8 cellular contexts compared by ENCODE assay signal in the genomic region with DNA sequence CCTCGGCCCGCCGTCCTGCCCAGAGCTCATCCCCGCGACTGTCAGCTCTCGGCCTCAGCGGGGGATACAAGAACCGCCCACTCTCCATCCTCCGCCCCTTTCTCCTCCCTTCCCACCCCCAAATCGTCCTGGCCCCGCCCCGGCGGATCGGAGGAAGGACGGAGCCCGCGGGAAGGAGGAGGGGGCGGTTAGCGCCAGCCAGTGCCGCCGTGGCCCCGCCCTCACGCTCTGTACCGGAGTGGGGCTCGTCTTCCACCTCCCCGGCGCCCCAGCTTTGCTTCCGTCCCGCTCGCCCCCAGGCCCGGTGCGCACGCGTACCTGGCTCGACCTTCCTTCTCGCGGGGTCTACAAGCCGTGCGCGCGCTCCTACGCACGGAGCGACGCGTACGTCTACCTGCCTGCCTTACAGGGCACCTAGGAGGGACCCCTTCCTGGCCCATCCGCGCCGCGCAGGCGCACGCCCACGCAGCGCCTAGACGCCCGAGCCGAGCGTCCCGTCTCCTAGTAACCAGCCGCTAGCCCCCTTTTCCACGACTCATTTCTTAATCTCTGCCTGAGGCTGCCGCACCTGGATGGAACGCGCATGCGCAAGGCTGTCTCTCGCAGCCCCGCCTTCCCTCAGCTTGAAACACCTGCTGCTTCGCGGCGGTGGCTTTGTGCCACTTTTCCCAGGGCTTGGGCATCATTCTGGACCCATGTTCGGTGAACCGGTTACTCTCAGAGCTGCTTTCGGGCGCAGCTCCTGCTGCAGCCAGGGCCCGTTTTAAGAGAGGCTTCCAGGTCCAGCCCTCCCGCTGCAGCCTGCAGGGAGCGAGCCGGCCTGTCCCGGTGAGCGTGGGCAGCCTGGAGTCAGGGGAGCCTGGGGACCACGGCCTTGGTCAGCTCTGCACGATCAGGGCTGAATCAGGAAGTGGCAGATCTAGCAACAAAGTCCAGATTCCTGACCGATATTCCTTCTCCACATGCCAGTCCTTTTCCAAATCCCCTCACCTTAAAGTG. TPM values are rescaled to one million over a fixed set of nuclear protein-coding genes. Genes with fewer than 3 reads are reported as not detected.
A peak's percentile ranks its signal among the peaks of the same experiment; 100 is the strongest.
DNase-seq lines count a peak whose midpoint lies in the region; ATAC-seq and TF ChIP-seq lines count a peak whose summit lies in the region.

A gene with protein sequence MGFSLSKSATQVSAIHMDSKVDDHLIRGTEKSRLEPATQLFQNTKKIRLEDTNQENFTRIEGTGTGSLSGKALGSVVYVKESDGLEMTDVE (plus strand): TSS at position 598 of the 999 bp plus-strand sequence. CDS start 8,852 bp downstream, outside the sequence.

- H3K79me2 ChIP-seq in hepatocyte: peaks cover 14% of the 10 kb centered on the region

- H3K27me3 ChIP-seq in hepatocyte (no peaks in the 10 kb centered on the region), rectal smooth muscle tissue (ENCODE audit: control insufficient read depth, insufficient read depth, low read length) (no peaks in the 10 kb centered on the region), aorta (ENCODE audit: control insufficient read depth in 1 of 2, insufficient read depth in 2 of 2, low read length in 1 of 2) (no peaks in the 10 kb centered on the region)

- H3K4me1 ChIP-seq in hepatocyte (ENCODE audit: insufficient read depth) (no peaks in the 10 kb centered on the region), rectal smooth muscle tissue (ENCODE audit: control insufficient read depth, insufficient read depth, low read length) (no peaks in the 10 kb centered on the region), aorta (ENCODE audit: control insufficient read depth in 1 of 2, insufficient read depth in 2 of 2, low read length in 2 of 2) (peaks cover 0 to 1% of the 10 kb centered on the region in 2 donors)

- peak; percentile 97 for DNase-seq in NCI-H2029 (lab: John Stamatoyannopoulos, UW)
- DNase-seq in T-helper 22 cell (ENCODE audit: low read depth): peak; percentile 96
- peak; percentile 59 for DNase-seq in astrocyte of the cerebellum (ENCODE audit: low read depth)
- peak; percentile 98 for DNase-seq in hepatocyte (ENCODE audit: low spot score)
- DNase-seq in aorta: peak; percentile 95 to 97

- H4K20me1 ChIP-seq in hepatocyte (ENCODE audit: insufficient read depth, poor library complexity, severe bottlenecking): no peaks in the 10 kb centered on the region

- TF ChIP-seq CTCF in astrocyte of the cerebellum (IDR thresholded peaks at IDR 0.05; ENCODE audit: low read depth, low read length, missing control alignments) (no peak), hepatocyte (IDR thresholded peaks at IDR 0.05; ENCODE audit: poor library complexity) (no peak)

- peak within 1 kb of the TSS; percentile 80 for H3K4me3 ChIP-seq in astrocyte of the cerebellum (ENCODE audit: low read depth, low read length)
- peak within 1 kb of the TSS; percentile 59 for H3K4me3 ChIP-seq in hepatocyte
- H3K4me3 ChIP-seq in rectal smooth muscle tissue (ENCODE audit: low read length): peak within 1 kb of the TSS; percentile 99
- peak within 1 kb of the TSS; percentile 33 to 52 for H3K4me3 ChIP-seq in aorta (ENCODE audit: low read length in 2 of 2)

- ATAC-seq in GM18517 (IDR thresholded peaks at IDR 0.05; ENCODE audit: unreplicated experiment): peak; percentile 79
- ATAC-seq in HG03025 (IDR thresholded peaks at IDR 0.05; ENCODE audit: low FRiP score, unreplicated experiment): peak; percentile 93
- ATAC-seq in aorta (ENCODE audit: low FRiP score): peak; percentile 97

- peak within 1 kb of the TSS; percentile 86 for H3K4me2 ChIP-seq in hepatocyte

- intact Hi-C loops in aorta (cut with DNase I): no loop called here

- in situ Hi-C loops in astrocyte of the cerebellum (cut with HindIII; ENCODE audit: low sequenced_read_pairs): no loop called here

- no peaks in the 10 kb centered on the region for H3K9me2 ChIP-seq in hepatocyte (replicated peaks; ENCODE audit: insufficient read depth)

- H3K36me3 ChIP-seq in hepatocyte (replicated peaks; ENCODE audit: insufficient read depth, low read depth) (no peaks in the 10 kb centered on the region), rectal smooth muscle tissue (ENCODE audit: control insufficient read depth, insufficient read depth, low read length) (no peaks in the 10 kb centered on the region), aorta (ENCODE audit: control insufficient read depth in 1 of 2, insufficient read depth in 2 of 2, low read length in 1 of 2) (no peaks in the 10 kb centered on the region)

- H3K27ac ChIP-seq in hepatocyte: peak within 1 kb of the TSS; percentile 86
- H3K27ac ChIP-seq in rectal smooth muscle tissue (ENCODE audit: low read depth, low read length): peak within 1 kb of the TSS; percentile 60
- H3K27ac ChIP-seq in aorta (ENCODE audit: low read depth in 1 of 2, low read length in 2 of 2): peak within 1 kb of the TSS in 1 of 2 donors; percentile 55

- WGBS in hepatocyte (ENCODE audit: low lambda C conversion rate, missing lambda C conversion rate): under 1% methylated on average over 59 of the region's 84 CpGs
- WGBS in aorta, 2 donors: 0 to 1% methylated on average over 64 to 84 of the region's 84 CpGs

- H2AFZ ChIP-seq in hepatocyte: peak within 1 kb of the TSS; percentile 87

- H3K9me3 ChIP-seq in hepatocyte (ENCODE audit: low read depth): no peaks in the 10 kb centered on the region
- H3K9me3 ChIP-seq in aorta (ENCODE audit: control insufficient read depth, low read length): no peaks in the 10 kb centered on the region

- H3K9ac ChIP-seq in rectal smooth muscle tissue (ENCODE audit: low read length): peak within 1 kb of the TSS; percentile 77

RNA-seq across cellular contexts. Expression of the gene that starts here (rescaled TPM):
- total RNA-seq in hepatocyte: 5.9 and 10.0 TPM in 2 replicates
- 5.8 and 8.9 TPM in 2 replicates for polyA plus RNA-seq in hepatocyte
- total RNA-seq in aorta: under 1 TPM in 1 of 2 donors, not detected in 1; 0.65 TPM
- under 1 TPM; 0.36 to 0.75 TPM for polyA plus RNA-seq in aorta

Comparison
In these comparisons a context has a peak if more than half of its experiments do, and no peak if none do; other contexts are left out.
1. Peak in DNase-seq, ATAC-seq and H3K4me3 ChIP-seq in aorta; RNA of the gene not detected or under 1 TPM.
2. H3K4me3 ChIP-seq: peak in every context shown above with its lines; median percentile 99 in rectal smooth muscle tissue; 80 in astrocyte of the cerebellum; 59 in hepatocyte; 42 in aorta.